Comparison of ENCODE assay signal across 17 cellular contexts in genomic region chr5:9956725-9957124, GRCh38.
DNase-seq lines count a peak whose midpoint lies in the region; ATAC-seq and TF ChIP-seq lines count a peak whose summit lies in the region.
"Had no signal": no experiment of that assay in that cellular context is flagged by ENCODE, and none has a peak within 500 bp of the region (broad histone marks: within the 10 kb centered on the region; RNA-seq: fewer than 3 reads in every experiment).

No MANE protein-coding gene starts in this region.

- peak overlapping the region; percentile 52 for H3K27ac Mint-ChIP-seq in MCF 10A (ENCODE audit: low read depth, unreplicated experiment)
- no peak overlapping the region for H3K27ac Mint-ChIP-seq in activated CD4-positive, alpha-beta T cell treated with anti-CD3 and anti-CD28 coated beads for 36 hours
- H3K27ac Mint-ChIP-seq: CD4-positive, CD25-positive, alpha-beta regulatory T cell; CD8-positive, alpha-beta memory T cell; GM23338 had no signal

- H3K27me3 ChIP-seq in breast epithelium (no peaks in the 10 kb centered on the region), foreskin keratinocyte (no peaks in the 10 kb centered on the region), lung (ENCODE audit: control insufficient read depth, insufficient read depth) (no peaks in the 10 kb centered on the region)

- ATAC-seq in foreskin keratinocyte = no peak
- peak; percentile 23 for ATAC-seq in lung (ENCODE audit: insufficient read depth, low FRiP score)
- ATAC-seq in activated CD4-positive, alpha-beta T cell treated with anti-CD3 and anti-CD28 coated beads for 36 hours = no peak
- no peak for ATAC-seq in Right ventricle myocardium inferior
- ATAC-seq: GM23338 had no signal

- H3K4me3 ChIP-seq in breast epithelium (no peak overlapping the region), lung (no peak overlapping the region)
- H3K4me3 ChIP-seq: GM23338 had no signal

- H3K36me3 Mint-ChIP-seq in MCF 10A (ENCODE audit: insufficient read depth, unreplicated experiment) = no peaks in the 10 kb centered on the region
- H3K36me3 Mint-ChIP-seq in activated CD4-positive, alpha-beta T cell treated with anti-CD3 and anti-CD28 coated beads for 36 hours (ENCODE audit: low read depth) = no peaks in the 10 kb centered on the region
- H3K36me3 Mint-ChIP-seq: CD4-positive, CD25-positive, alpha-beta regulatory T cell; CD8-positive, alpha-beta memory T cell had no signal

- H3K4me1 ChIP-seq in breast epithelium (no peaks in the 10 kb centered on the region), foreskin keratinocyte (peaks cover 12% of the 10 kb centered on the region), lung (ENCODE audit: control insufficient read depth in 2 of 2, insufficient read depth in 2 of 2, low read length in 2 of 2) (peaks cover 0 to 3% of the 10 kb centered on the region in 2 donors)

- POLR2A ChIA-PET in MCF 10A (lab: Yijun Ruan, JAX) = no interaction called here
- POLR2A ChIA-PET in activated CD4-positive, alpha-beta T cell treated with anti-CD3 and anti-CD28 coated beads for 36 hours (lab: Charles Lee) = no interaction called here

- H3K9me3 ChIP-seq in breast epithelium (no peaks in the 10 kb centered on the region), lung (ENCODE audit: control insufficient read depth in 2 of 2, insufficient read depth in 1 of 2, low read length in 1 of 2) (peaks cover 0 to 2% of the 10 kb centered on the region in 2 donors)

- DNase-seq in MCF 10A (ENCODE audit: unreplicated experiment) (no peak), breast epithelium (ENCODE audit: low spot score in 2 of 2) (no peak), foreskin keratinocyte (peak; percentile 4 to 19), lung (ENCODE audit: low spot score) (no peak), Right ventricle myocardium inferior (ENCODE audit: missing footprints) (no peak)
- no peak for DNase-seq in activated CD4-positive, alpha-beta T cell treated with anti-CD3 and anti-CD28 coated beads for 36 hours
- DNase-seq in stimulated activated CD4-positive, alpha-beta T cell treated with anti-CD3 and anti-CD28 coated beads, Interleukin-4, amount 100 ng/mL, for 4 hours = no peak
- DNase-seq: 8988T; C1 segment of cervical spinal cord; CD4-positive, CD25-positive, alpha-beta regulatory T cell; CD8-positive, alpha-beta memory T cell; COR-L47; DMS 273 treated with DMSO at 0.1 percent for 48 hours; DMS53; GDM1; HCEC 1CT had no signal

- CTCF ChIA-PET in MCF 10A (lab: Yijun Ruan, JAX) = no interaction called here
- CTCF ChIA-PET in activated CD4-positive, alpha-beta T cell treated with anti-CD3 and anti-CD28 coated beads for 36 hours (lab: Charles Lee) = interaction anchor here (0.6 kb wide), 1 partner anchor 1727 kb away, joined by 3 read pairs; no protein-coding TSS in a partner anchor

- no peak overlapping the region for H3K27ac ChIP-seq in breast epithelium
- H3K27ac ChIP-seq in foreskin keratinocyte = no peak overlapping the region
- H3K27ac ChIP-seq in lung (ENCODE audit: low read depth in 1 of 2, low read length in 1 of 2) = no peak overlapping the region

- no peaks in the 10 kb centered on the region for H3K9me3 Mint-ChIP-seq in MCF 10A (ENCODE audit: unreplicated experiment)
- peaks cover 3% of the 10 kb centered on the region for H3K9me3 Mint-ChIP-seq in activated CD4-positive, alpha-beta T cell treated with anti-CD3 and anti-CD28 coated beads for 36 hours (ENCODE audit: low read depth)

- H3K36me3 ChIP-seq in breast epithelium = no peaks in the 10 kb centered on the region
- H3K36me3 ChIP-seq in lung (ENCODE audit: control insufficient read depth in 2 of 2, insufficient read depth in 2 of 2, low read length in 2 of 2) = no peaks in the 10 kb centered on the region

- peaks cover 6% of the 10 kb centered on the region for H3K4me1 Mint-ChIP-seq in MCF 10A (ENCODE audit: insufficient read depth, unreplicated experiment)
- no peaks in the 10 kb centered on the region for H3K4me1 Mint-ChIP-seq in activated CD4-positive, alpha-beta T cell treated with anti-CD3 and anti-CD28 coated beads for 36 hours
- H3K4me1 Mint-ChIP-seq: CD4-positive, CD25-positive, alpha-beta regulatory T cell; CD8-positive, alpha-beta memory T cell had no signal

- no peak for TF ChIP-seq POLR2A in breast epithelium (IDR thresholded peaks at IDR 0.05)

- H3K27me3 Mint-ChIP-seq in MCF 10A (ENCODE audit: insufficient read depth, unreplicated experiment) = no peaks in the 10 kb centered on the region
- no peaks in the 10 kb centered on the region for H3K27me3 Mint-ChIP-seq in activated CD4-positive, alpha-beta T cell treated with anti-CD3 and anti-CD28 coated beads for 36 hours
- H3K27me3 Mint-ChIP-seq: CD4-positive, CD25-positive, alpha-beta regulatory T cell had no signal

- intact Hi-C loops in MCF 10A (cut with micrococcal nuclease) (loop anchor here (10.0 kb wide), 1 partner anchor 62 kb away; no protein-coding TSS in a partner anchor), breast epithelium (cut with DNase I; ENCODE audit: low total_unique reads) (no loop called here), Right ventricle myocardium inferior (cut with DNase I) (no loop called here)
- intact Hi-C loops in activated CD4-positive, alpha-beta T cell treated with anti-CD3 and anti-CD28 coated beads for 36 hours (cut with DNase I, micrococcal nuclease) = no loop called here

- TF ChIP-seq CTCF in MCF 10A (IDR thresholded peaks at IDR 0.05; ENCODE audit: unreplicated experiment) = no peak
- no peak for TF ChIP-seq CTCF in breast epithelium (IDR thresholded peaks at IDR 0.05)
- TF ChIP-seq CTCF in foreskin keratinocyte (conservative IDR thresholded peaks at IDR 0.05) = no peak
- no peak for TF ChIP-seq CTCF in lung (IDR thresholded peaks at IDR 0.05; ENCODE audit: control extremely low read depth, extremely low read depth)

- BruUV-seq in MCF 10A (replicated peaks; lab: Mats Ljungman, UMichigan) = no TSS peak

- no peak overlapping the region for H3K4me3 Mint-ChIP-seq in MCF 10A (ENCODE audit: unreplicated experiment)
- H3K4me3 Mint-ChIP-seq in activated CD4-positive, alpha-beta T cell treated with anti-CD3 and anti-CD28 coated beads for 36 hours = no peak overlapping the region
- H3K4me3 Mint-ChIP-seq: CD4-positive, CD25-positive, alpha-beta regulatory T cell; CD8-positive, alpha-beta memory T cell; GM23338 had no signal

Comparison
In these comparisons a context has a peak if more than half of its experiments do, and no peak if none do; other contexts are left out.
1. DNase-seq: peak in foreskin keratinocyte (2 of 2); none in MCF 10A (single experiment), breast epithelium (0 of 2), lung (single experiment), activated CD4-positive, alpha-beta T cell treated with anti-CD3 and anti-CD28 coated beads for 36 hours (single experiment), Right ventricle myocardium inferior (single experiment) and stimulated activated CD4-positive, alpha-beta T cell treated with anti-CD3 and anti-CD28 coated beads, Interleukin-4, amount 100 ng/mL, for 4 hours (0 of 2).